25 cellular contexts compared by ENCODE assay signal in the genomic region with DNA sequence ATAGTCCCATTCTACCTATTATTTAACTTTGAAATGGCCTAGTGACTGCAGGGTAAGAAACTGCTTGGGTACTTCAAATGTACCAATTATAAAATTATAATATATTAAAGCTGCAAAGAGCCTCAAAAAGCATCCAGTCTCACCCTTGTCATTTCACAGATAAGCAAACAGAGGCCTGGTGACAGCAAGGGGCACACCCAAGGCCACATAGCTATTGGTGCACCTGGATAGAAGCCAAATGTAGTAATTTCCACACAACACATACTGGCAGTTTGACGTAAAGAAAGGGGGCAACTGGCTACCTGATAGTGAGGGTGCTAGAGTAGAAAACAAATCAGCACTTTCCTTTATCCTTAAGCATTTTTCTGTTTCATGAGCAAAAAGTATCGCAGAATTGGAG.
"Had no signal": no experiment of that assay in that cellular context is flagged by ENCODE, and none has a peak within 500 bp of the region (broad histone marks: within the 10 kb centered on the region; RNA-seq: fewer than 3 reads in every experiment).

No MANE protein-coding gene starts in this region.

- H3K27ac ChIP-seq: breast epithelium, coronary artery, SJSA1 had no signal

- ATAC-seq: activated CD8-positive, alpha-beta T cell treated with anti-CD3 and anti-CD28 coated beads, Interleukin-2, amount 10 ng/mL, durations not matched to agents 7 days and 5 days; Panc1; Right ventricle myocardium inferior; SK-N-SH treated with all-trans-retinoic acid at 6 μM for 48 hours; WTC11 had no signal

- DNase-seq: activated CD4-positive, alpha-beta T cell treated with anti-CD3 and anti-CD28 coated beads for 48 hours; activated CD4-positive, alpha-beta T cell treated with anti-CD3 and anti-CD28 coated beads, Interleukin-2, amount 50 U/mL, for 4 hours; activated CD4-positive, CD25-positive, alpha-beta regulatory T cell treated with anti-CD3 and anti-CD28 coated beads, Interleukin-2, amount 50 U/mL, for 72 hours; activated CD8-positive, alpha-beta memory T cell treated with anti-CD3 and anti-CD28 coated beads, Interleukin-2, amount 50 U/mL, for 48 hours; activated CD8-positive, alpha-beta T cell treated with anti-CD3 and anti-CD28 coated beads, Interleukin-2, amount 10 ng/mL, durations not matched to agents 7 days and 5 days; activated naive CD4-positive, alpha-beta T cell; activated T-cell treated with anti-CD3 and anti-CD28 coated beads, Interleukin-2, amount 50 U/mL, for 1 hour; aorta; caudate nucleus; KG1; NCI-H1048; NCI-H1417 treated with DMSO at 0.1 percent for 48 hours; NCI-H1930; NCI-H446; NCI-H524 treated with DMSO at 0.1 percent for 48 hours; NK-92 treated with Interleukin-12 subunit alpha and Interleukin-12 subunit beta, amount 100 ng/mL, for 24 hours; OCI-M1; RPMI8226 had no signal

- H3K36me3 ChIP-seq: breast epithelium, SJSA1 had no signal

- H3K4me3 ChIP-seq: breast epithelium, coronary artery, SJSA1 had no signal

- H3K9me3 ChIP-seq: breast epithelium, SJSA1 had no signal

- H3K27me3 ChIP-seq: breast epithelium, SJSA1 had no signal

- H3K4me1 ChIP-seq: breast epithelium, SJSA1 had no signal
